Comparison of ENCODE assay signal across 1 cellular context in the genomic region with DNA sequence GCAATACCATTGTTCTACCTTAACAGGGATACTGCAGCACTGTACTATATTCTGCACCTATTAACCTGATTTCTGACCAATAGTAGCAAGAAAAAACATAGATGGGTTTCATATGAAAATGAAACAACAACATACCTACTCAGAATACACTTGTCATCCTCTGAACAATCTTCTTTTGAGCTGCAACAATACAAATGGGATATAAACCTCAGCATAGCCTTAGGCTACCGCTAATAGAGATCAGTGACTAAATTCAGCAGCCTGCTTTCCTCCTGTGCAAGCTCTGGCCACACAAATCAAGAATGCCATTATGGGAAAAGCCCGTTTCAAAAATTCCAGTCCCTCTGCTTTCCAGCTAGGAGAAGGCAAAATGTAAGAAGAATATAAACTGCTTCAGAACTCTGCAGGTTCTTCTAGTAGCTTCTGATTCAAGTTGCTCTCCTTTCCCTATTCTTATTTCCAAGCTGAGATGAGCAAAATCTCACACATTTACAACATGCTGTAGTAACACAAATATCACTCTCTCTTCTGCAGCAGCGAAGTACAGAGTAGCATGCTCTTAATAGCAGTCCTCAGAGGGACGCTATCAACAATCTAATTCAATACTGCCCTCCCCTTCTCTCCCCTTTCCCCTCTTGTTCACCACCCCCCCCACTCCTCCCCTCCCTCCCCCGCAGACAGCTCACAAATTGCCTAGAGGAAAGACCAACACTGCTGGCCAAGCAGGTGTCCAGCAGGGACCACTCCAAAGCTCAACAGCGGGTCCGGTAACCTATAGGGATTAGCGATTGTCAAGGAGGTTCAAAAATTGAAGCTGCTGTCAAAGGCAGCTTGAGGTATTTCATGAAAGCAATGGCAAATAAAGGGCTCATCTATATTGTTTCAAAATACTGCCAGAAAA.
TF ChIP-seq lines count a peak whose summit lies in the region.

No MANE protein-coding gene starts in this region.

TF ChIP-seq in HepG2, 621 proteins besides CTCF, POLR2A, EP300 and RAD21 (continued from another document):
- TF ChIP-seq, protein P1, sequence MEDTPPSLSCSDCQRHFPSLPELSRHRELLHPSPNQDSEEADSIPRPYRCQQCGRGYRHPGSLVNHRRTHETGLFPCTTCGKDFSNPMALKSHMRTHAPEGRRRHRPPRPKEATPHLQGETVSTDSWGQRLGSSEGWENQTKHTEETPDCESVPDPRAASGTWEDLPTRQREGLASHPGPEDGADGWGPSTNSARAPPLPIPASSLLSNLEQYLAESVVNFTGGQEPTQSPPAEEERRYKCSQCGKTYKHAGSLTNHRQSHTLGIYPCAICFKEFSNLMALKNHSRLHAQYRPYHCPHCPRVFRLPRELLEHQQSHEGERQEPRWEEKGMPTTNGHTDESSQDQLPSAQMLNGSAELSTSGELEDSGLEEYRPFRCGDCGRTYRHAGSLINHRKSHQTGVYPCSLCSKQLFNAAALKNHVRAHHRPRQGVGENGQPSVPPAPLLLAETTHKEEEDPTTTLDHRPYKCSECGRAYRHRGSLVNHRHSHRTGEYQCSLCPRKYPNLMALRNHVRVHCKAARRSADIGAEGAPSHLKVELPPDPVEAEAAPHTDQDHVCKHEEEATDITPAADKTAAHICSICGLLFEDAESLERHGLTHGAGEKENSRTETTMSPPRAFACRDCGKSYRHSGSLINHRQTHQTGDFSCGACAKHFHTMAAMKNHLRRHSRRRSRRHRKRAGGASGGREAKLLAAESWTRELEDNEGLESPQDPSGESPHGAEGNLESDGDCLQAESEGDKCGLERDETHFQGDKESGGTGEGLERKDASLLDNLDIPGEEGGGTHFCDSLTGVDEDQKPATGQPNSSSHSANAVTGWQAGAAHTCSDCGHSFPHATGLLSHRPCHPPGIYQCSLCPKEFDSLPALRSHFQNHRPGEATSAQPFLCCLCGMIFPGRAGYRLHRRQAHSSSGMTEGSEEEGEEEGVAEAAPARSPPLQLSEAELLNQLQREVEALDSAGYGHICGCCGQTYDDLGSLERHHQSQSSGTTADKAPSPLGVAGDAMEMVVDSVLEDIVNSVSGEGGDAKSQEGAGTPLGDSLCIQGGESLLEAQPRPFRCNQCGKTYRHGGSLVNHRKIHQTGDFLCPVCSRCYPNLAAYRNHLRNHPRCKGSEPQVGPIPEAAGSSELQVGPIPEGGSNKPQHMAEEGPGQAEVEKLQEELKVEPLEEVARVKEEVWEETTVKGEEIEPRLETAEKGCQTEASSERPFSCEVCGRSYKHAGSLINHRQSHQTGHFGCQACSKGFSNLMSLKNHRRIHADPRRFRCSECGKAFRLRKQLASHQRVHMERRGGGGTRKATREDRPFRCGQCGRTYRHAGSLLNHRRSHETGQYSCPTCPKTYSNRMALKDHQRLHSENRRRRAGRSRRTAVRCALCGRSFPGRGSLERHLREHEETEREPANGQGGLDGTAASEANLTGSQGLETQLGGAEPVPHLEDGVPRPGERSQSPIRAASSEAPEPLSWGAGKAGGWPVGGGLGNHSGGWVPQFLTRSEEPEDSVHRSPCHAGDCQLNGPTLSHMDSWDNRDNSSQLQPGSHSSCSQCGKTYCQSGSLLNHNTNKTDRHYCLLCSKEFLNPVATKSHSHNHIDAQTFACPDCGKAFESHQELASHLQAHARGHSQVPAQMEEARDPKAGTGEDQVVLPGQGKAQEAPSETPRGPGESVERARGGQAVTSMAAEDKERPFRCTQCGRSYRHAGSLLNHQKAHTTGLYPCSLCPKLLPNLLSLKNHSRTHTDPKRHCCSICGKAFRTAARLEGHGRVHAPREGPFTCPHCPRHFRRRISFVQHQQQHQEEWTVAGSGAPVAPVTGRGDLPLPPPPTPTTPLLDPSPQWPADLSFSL (CRISPR knock-in tag; IDR thresholded peaks at IDR 0.05), result no peak
- TF ChIP-seq HMGA1 (CRISPR knock-in tag; conservative IDR thresholded peaks at IDR 0.05) (no peak), NCOA2 (CRISPR knock-in tag; IDR thresholded peaks at IDR 0.05) (no peak), GTF3A (CRISPR knock-in tag; conservative IDR thresholded peaks at IDR 0.05) (no peak)
- TF ChIP-seq, protein P2, sequence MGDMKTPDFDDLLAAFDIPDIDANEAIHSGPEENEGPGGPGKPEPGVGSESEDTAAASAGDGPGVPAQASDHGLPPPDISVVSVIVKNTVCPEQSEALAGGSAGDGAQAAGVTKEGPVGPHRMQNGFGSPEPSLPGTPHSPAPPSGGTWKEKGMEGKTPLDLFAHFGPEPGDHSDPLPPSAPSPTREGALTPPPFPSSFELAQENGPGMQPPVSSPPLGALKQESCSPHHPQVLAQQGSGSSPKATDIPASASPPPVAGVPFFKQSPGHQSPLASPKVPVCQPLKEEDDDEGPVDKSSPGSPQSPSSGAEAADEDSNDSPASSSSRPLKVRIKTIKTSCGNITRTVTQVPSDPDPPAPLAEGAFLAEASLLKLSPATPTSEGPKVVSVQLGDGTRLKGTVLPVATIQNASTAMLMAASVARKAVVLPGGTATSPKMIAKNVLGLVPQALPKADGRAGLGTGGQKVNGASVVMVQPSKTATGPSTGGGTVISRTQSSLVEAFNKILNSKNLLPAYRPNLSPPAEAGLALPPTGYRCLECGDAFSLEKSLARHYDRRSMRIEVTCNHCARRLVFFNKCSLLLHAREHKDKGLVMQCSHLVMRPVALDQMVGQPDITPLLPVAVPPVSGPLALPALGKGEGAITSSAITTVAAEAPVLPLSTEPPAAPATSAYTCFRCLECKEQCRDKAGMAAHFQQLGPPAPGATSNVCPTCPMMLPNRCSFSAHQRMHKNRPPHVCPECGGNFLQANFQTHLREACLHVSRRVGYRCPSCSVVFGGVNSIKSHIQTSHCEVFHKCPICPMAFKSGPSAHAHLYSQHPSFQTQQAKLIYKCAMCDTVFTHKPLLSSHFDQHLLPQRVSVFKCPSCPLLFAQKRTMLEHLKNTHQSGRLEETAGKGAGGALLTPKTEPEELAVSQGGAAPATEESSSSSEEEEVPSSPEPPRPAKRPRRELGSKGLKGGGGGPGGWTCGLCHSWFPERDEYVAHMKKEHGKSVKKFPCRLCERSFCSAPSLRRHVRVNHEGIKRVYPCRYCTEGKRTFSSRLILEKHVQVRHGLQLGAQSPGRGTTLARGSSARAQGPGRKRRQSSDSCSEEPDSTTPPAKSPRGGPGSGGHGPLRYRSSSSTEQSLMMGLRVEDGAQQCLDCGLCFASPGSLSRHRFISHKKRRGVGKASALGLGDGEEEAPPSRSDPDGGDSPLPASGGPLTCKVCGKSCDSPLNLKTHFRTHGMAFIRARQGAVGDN (CRISPR knock-in tag; IDR thresholded peaks at IDR 0.05), result no peak
- TF ChIP-seq, protein P3, sequence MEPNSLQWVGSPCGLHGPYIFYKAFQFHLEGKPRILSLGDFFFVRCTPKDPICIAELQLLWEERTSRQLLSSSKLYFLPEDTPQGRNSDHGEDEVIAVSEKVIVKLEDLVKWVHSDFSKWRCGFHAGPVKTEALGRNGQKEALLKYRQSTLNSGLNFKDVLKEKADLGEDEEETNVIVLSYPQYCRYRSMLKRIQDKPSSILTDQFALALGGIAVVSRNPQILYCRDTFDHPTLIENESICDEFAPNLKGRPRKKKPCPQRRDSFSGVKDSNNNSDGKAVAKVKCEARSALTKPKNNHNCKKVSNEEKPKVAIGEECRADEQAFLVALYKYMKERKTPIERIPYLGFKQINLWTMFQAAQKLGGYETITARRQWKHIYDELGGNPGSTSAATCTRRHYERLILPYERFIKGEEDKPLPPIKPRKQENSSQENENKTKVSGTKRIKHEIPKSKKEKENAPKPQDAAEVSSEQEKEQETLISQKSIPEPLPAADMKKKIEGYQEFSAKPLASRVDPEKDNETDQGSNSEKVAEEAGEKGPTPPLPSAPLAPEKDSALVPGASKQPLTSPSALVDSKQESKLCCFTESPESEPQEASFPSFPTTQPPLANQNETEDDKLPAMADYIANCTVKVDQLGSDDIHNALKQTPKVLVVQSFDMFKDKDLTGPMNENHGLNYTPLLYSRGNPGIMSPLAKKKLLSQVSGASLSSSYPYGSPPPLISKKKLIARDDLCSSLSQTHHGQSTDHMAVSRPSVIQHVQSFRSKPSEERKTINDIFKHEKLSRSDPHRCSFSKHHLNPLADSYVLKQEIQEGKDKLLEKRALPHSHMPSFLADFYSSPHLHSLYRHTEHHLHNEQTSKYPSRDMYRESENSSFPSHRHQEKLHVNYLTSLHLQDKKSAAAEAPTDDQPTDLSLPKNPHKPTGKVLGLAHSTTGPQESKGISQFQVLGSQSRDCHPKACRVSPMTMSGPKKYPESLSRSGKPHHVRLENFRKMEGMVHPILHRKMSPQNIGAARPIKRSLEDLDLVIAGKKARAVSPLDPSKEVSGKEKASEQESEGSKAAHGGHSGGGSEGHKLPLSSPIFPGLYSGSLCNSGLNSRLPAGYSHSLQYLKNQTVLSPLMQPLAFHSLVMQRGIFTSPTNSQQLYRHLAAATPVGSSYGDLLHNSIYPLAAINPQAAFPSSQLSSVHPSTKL (CRISPR knock-in tag; IDR thresholded peaks at IDR 0.05), result no peak
